Comparison of ENCODE assay signal across 2 cellular contexts in genomic region chr20:53423587-53424146, GRCh38.
TF ChIP-seq lines count a peak whose summit lies in the region.

No MANE protein-coding gene starts in this region.

TF ChIP-seq in GM23338, 12 proteins besides CTCF, POLR2A, EP300 and RAD21 (continued from another document):
- TF ChIP-seq REST (IDR thresholded peaks at IDR 0.05; ENCODE audit: unreplicated experiment) (no peak), EZH2 (IDR thresholded peaks at IDR 0.05; ENCODE audit: low read depth, unreplicated experiment) (no peak), NANOG (IDR thresholded peaks at IDR 0.05; ENCODE audit: borderline replicate concordance) (no peak), JUNB (IDR thresholded peaks at IDR 0.05; ENCODE audit: unreplicated experiment) (no peak), STAT1 (IDR thresholded peaks at IDR 0.05; ENCODE audit: unreplicated experiment) (no peak), EZH2phosphoT487 (IDR thresholded peaks at IDR 0.05; ENCODE audit: unreplicated experiment) (no peak), ZNF114 (CRISPR knock-in tag; IDR thresholded peaks at IDR 0.05) (no peak)
TF ChIP-seq in GM23338: peak in this region for 0.

TF ChIP-seq in K562, 482 proteins besides CTCF, POLR2A, EP300 and RAD21 (continued from another document):
- no peak for TF ChIP-seq ZNF318 (IDR thresholded peaks at IDR 0.05; ENCODE audit: borderline replicate concordance in 1 of 2, low read depth in 1 of 2)
- no peak for TF ChIP-seq POLR2G (IDR thresholded peaks at IDR 0.05; ENCODE audit: low read depth, low read length)
- TF ChIP-seq BCL6 (CRISPR knock-in tag; IDR thresholded peaks at IDR 0.05), result no peak
